Comparison of ENCODE assay signal across 8 cellular contexts in genomic region chr1:26289158-26290059, GRCh38. TPM values are rescaled to one million over a fixed set of nuclear protein-coding genes. Genes with fewer than 3 reads are reported as not detected.
A peak's percentile ranks its signal among the peaks of the same experiment; 100 is the strongest.
DNase-seq lines count a peak whose midpoint lies in the region; TF ChIP-seq lines count a peak whose summit lies in the region.

No MANE protein-coding gene starts in this region.

- no peaks in the 10 kb centered on the region for H3K36me3 ChIP-seq in skeletal muscle tissue (ENCODE audit: control insufficient read depth in 3 of 3, insufficient read depth in 3 of 3, low read length in 3 of 3)

- peak; percentile 64 for TF ChIP-seq POLR2A in GM18951 (IDR thresholded peaks at IDR 0.05; ENCODE audit: extremely low read depth, insufficient read depth, insufficient read length)

- in situ Hi-C loops in GM18951 (cut with MboI; ENCODE audit: low sequenced_read_pairs, unreplicated experiment) = loop anchor here (5.0 kb wide), 1 partner anchor 33 kb away; no protein-coding TSS in a partner anchor

- peak overlapping the region in 1 of 3 donors; percentile 45 for H3K9ac ChIP-seq in skeletal muscle tissue (ENCODE audit: low read depth in 1 of 3, low read length in 3 of 3)

- no peaks in the 10 kb centered on the region for H3K27me3 Mint-ChIP-seq in dendritic cell treated with granulocyte-macrophage colony-stimulating factor and Interleukin-4, amounts not matched to agents 40 ng/mL and 50 ng/mL, for 4 days

- peaks cover 40% of the 10 kb centered on the region for H3K36me3 Mint-ChIP-seq in dendritic cell treated with granulocyte-macrophage colony-stimulating factor and Interleukin-4, amounts not matched to agents 40 ng/mL and 50 ng/mL, for 4 days (ENCODE audit: low read depth)

- H3K27ac Mint-ChIP-seq in dendritic cell treated with granulocyte-macrophage colony-stimulating factor and Interleukin-4, amounts not matched to agents 40 ng/mL and 50 ng/mL, for 4 days = peak overlapping the region; percentile 94

- peak overlapping the region; percentile 45 for H3K27ac ChIP-seq in skeletal muscle tissue (ENCODE audit: low read depth, low read length)

- H3K9me3 Mint-ChIP-seq in dendritic cell treated with granulocyte-macrophage colony-stimulating factor and Interleukin-4, amounts not matched to agents 40 ng/mL and 50 ng/mL, for 4 days = no peaks in the 10 kb centered on the region

- no peaks in the 10 kb centered on the region for H3K27me3 ChIP-seq in skeletal muscle tissue (ENCODE audit: control insufficient read depth in 3 of 3, insufficient read depth in 3 of 3, low read length in 3 of 3)

- intact Hi-C loops in dendritic cell treated with granulocyte-macrophage colony-stimulating factor and Interleukin-4, amounts not matched to agents 40 ng/mL and 50 ng/mL, for 4 days (cut with micrococcal nuclease) = loop anchor here (2.0 kb wide), 1 partner anchor 29 kb away; no protein-coding TSS in a partner anchor

- H3K4me3 Mint-ChIP-seq in dendritic cell treated with granulocyte-macrophage colony-stimulating factor and Interleukin-4, amounts not matched to agents 40 ng/mL and 50 ng/mL, for 4 days = no peak overlapping the region

- DNase-seq in AML-193 (lab: John Stamatoyannopoulos, UW) (peak; percentile 88 to 90), NOMO-1 (lab: John Stamatoyannopoulos, UW; ENCODE audit: unreplicated experiment in 2 of 2) (peak; percentile 93 to 94), NCI-H345 (lab: John Stamatoyannopoulos, UW) (no peak), COR-L47 (lab: John Stamatoyannopoulos, UW) (no peak)
- DNase-seq in effector CD8-positive, alpha-beta T cell (lab: John Stamatoyannopoulos, UW) = no peak

- H3K4me1 Mint-ChIP-seq in dendritic cell treated with granulocyte-macrophage colony-stimulating factor and Interleukin-4, amounts not matched to agents 40 ng/mL and 50 ng/mL, for 4 days (ENCODE audit: low read depth) = peaks cover 88% of the 10 kb centered on the region

- no peak overlapping the region for H3K4me3 ChIP-seq in skeletal muscle tissue (ENCODE audit: low read length in 3 of 3)

- H3K9me3 ChIP-seq in skeletal muscle tissue (ENCODE audit: control insufficient read depth in 3 of 3, low read length in 3 of 3) = no peaks in the 10 kb centered on the region

- H3K4me1 ChIP-seq in skeletal muscle tissue (ENCODE audit: control insufficient read depth in 3 of 3, insufficient read depth in 3 of 3, low read length in 3 of 3) = peaks cover 50 to 75% (median 54%) of the 10 kb centered on the region in 3 donors

RNA-seq across cellular contexts. Expression of gene SH3BGRL3, which starts 9.5 kb away (rescaled TPM):
- 4.2 TPM for total RNA-seq in skeletal muscle tissue

RNA-seq across cellular contexts. Expression of gene UBXN11, which starts 17.0 kb away (rescaled TPM):
- total RNA-seq in skeletal muscle tissue = 2.1 TPM

RNA-seq across cellular contexts. Expression of gene CD52, which starts 28.3 kb away (rescaled TPM):
- not detected for total RNA-seq in skeletal muscle tissue

RNA-seq across cellular contexts. Expression of gene CEP85, which starts 55.4 kb away (rescaled TPM):
- total RNA-seq in skeletal muscle tissue = 25.1 TPM

Comparison
In these comparisons a context has a peak if more than half of its experiments do, and no peak if none do; other contexts are left out.
1. DNase-seq: peak in AML-193 (2 of 2) and NOMO-1 (2 of 2); none in effector CD8-positive, alpha-beta T cell (single experiment), NCI-H345 (single experiment) and COR-L47 (single experiment).